ENCODE assay signal across 8 cellular contexts in the genomic region with DNA sequence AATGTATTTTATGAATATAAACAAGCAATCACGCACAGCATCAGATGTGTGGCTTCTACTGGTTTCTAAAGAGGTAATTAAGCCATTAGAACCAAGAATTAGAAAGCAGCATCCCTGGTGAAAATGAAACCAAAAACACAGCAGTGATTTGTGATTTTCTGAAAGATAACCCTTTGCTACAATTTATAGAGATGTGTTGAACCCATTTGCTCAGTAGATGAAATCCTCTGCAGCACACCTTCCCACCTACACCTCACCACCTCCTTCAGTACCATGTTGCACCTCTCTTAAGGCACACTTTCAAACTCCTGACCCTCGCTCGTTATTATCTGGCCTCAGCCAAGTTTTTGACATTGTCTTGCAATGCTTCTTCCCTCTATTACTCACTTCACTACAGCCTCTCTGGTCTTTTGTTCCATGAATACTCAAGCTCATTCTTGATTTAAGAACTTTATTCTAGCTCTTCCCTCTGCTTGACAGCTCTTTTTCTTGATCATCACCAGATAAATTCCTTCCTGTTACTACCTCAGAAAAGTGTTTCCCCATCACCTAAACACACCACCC. TPM values are rescaled to one million over a fixed set of nuclear protein-coding genes. Genes with fewer than 3 reads are reported as not detected.
DNase-seq lines count a peak whose midpoint lies in the region; ATAC-seq and TF ChIP-seq lines count a peak whose summit lies in the region.

No MANE protein-coding gene starts in this region.

- peak; percentile 25 for DNase-seq in CD1c-positive myeloid dendritic cell (ENCODE audit: extremely low spot score)
- DNase-seq in WTC11 (ENCODE audit: low spot score): no peak
- peak; percentile 20 for DNase-seq in medulla oblongata (ENCODE audit: extremely low spot score)
- DNase-seq in prostate gland (ENCODE audit: low spot score): no peak
- no peak for DNase-seq in OCI-M1 (lab: John Stamatoyannopoulos, UW)

- TF ChIP-seq CTCF in WTC11 (IDR thresholded peaks at IDR 0.05) (no peak), prostate gland (IDR thresholded peaks at IDR 0.05) (no peak)

- H3K9me3 Mint-ChIP-seq in WTC11: no peaks in the 10 kb centered on the region

- no peaks in the 10 kb centered on the region for H3K9me3 ChIP-seq in prostate gland

- 0 out of 2 replicates have a peak, but pooled peaks cover 4% of the 10 kb centered on the region for H3K36me3 Mint-ChIP-seq in WTC11

- no peak overlapping the region for H3K4me3 ChIP-seq in prostate gland

- peaks cover 43% of the 10 kb centered on the region for H3K4me1 Mint-ChIP-seq in WTC11

- 63% methylated on average over 3 of the region's 3 CpGs for WGBS in prostate gland

- TF ChIP-seq POLR2A in prostate gland (IDR thresholded peaks at IDR 0.05): no peak

- intact Hi-C loops in prostate gland (cut with DNase I): no loop called here

- POLR2A ChIA-PET in WTC11 (lab: Charles Lee): no interaction called here

- H3K27me3 Mint-ChIP-seq in WTC11 (ENCODE audit: low read depth): no peaks in the 10 kb centered on the region

- H3K36me3 ChIP-seq in prostate gland: no peaks in the 10 kb centered on the region

- H3K27me3 ChIP-seq in prostate gland (replicated peaks; ENCODE audit: insufficient read depth): no peaks in the 10 kb centered on the region

- no peaks in the 10 kb centered on the region for H3K4me1 ChIP-seq in prostate gland (replicated peaks)

- no peak overlapping the region for H3K27ac ChIP-seq in prostate gland

- peak overlapping the region; percentile 19 for H3K27ac Mint-ChIP-seq in WTC11

- no peak overlapping the region for H3K4me3 Mint-ChIP-seq in WTC11

- CTCF ChIA-PET in WTC11 (lab: Charles Lee): interaction anchor here (1.5 kb wide), 2 partner anchors 10 to 88 kb away, joined by 3 to 4 read pairs; no protein-coding TSS in a partner anchor

- ATAC-seq in GM19452 (IDR thresholded peaks at IDR 0.05; ENCODE audit: unreplicated experiment): peak; percentile 37
- ATAC-seq in WTC11: no peak
- no peak for ATAC-seq in GM18873 (IDR thresholded peaks at IDR 0.05; ENCODE audit: low FRiP score, unreplicated experiment)
- no peak for ATAC-seq in HG02981 (IDR thresholded peaks at IDR 0.05; ENCODE audit: unreplicated experiment)

TF ChIP-seq in WTC11, 78 proteins besides CTCF, POLR2A, EP300 and RAD21 (continues in another document):
- no peak for TF ChIP-seq ESRRA (CRISPR knock-in tag; IDR thresholded peaks at IDR 0.05; ENCODE audit: borderline replicate concordance)
- TF ChIP-seq, protein P1, sequence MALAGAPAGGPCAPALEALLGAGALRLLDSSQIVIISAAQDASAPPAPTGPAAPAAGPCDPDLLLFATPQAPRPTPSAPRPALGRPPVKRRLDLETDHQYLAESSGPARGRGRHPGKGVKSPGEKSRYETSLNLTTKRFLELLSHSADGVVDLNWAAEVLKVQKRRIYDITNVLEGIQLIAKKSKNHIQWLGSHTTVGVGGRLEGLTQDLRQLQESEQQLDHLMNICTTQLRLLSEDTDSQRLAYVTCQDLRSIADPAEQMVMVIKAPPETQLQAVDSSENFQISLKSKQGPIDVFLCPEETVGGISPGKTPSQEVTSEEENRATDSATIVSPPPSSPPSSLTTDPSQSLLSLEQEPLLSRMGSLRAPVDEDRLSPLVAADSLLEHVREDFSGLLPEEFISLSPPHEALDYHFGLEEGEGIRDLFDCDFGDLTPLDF (CRISPR knock-in tag; IDR thresholded peaks at IDR 0.05): no peak
- TF ChIP-seq, protein P2, sequence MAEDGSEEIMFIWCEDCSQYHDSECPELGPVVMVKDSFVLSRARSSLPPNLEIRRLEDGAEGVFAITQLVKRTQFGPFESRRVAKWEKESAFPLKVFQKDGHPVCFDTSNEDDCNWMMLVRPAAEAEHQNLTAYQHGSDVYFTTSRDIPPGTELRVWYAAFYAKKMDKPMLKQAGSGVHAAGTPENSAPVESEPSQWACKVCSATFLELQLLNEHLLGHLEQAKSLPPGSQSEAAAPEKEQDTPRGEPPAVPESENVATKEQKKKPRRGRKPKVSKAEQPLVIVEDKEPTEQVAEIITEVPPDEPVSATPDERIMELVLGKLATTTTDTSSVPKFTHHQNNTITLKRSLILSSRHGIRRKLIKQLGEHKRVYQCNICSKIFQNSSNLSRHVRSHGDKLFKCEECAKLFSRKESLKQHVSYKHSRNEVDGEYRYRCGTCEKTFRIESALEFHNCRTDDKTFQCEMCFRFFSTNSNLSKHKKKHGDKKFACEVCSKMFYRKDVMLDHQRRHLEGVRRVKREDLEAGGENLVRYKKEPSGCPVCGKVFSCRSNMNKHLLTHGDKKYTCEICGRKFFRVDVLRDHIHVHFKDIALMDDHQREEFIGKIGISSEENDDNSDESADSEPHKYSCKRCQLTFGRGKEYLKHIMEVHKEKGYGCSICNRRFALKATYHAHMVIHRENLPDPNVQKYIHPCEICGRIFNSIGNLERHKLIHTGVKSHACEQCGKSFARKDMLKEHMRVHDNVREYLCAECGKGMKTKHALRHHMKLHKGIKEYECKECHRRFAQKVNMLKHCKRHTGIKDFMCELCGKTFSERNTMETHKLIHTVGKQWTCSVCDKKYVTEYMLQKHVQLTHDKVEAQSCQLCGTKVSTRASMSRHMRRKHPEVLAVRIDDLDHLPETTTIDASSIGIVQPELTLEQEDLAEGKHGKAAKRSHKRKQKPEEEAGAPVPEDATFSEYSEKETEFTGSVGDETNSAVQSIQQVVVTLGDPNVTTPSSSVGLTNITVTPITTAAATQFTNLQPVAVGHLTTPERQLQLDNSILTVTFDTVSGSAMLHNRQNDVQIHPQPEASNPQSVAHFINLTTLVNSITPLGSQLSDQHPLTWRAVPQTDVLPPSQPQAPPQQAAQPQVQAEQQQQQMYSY (CRISPR knock-in tag; IDR thresholded peaks at IDR 0.05): no peak
- TF ChIP-seq, protein P3, sequence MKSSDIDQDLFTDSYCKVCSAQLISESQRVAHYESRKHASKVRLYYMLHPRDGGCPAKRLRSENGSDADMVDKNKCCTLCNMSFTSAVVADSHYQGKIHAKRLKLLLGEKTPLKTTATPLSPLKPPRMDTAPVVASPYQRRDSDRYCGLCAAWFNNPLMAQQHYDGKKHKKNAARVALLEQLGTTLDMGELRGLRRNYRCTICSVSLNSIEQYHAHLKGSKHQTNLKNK (CRISPR knock-in tag; IDR thresholded peaks at IDR 0.05): no peak
- TF ChIP-seq NFYB (CRISPR knock-in tag; conservative IDR thresholded peaks at IDR 0.05; ENCODE audit: low read depth): no peak
- no peak for TF ChIP-seq NFATC4 (CRISPR knock-in tag; IDR thresholded peaks at IDR 0.05)
- TF ChIP-seq, protein P4, sequence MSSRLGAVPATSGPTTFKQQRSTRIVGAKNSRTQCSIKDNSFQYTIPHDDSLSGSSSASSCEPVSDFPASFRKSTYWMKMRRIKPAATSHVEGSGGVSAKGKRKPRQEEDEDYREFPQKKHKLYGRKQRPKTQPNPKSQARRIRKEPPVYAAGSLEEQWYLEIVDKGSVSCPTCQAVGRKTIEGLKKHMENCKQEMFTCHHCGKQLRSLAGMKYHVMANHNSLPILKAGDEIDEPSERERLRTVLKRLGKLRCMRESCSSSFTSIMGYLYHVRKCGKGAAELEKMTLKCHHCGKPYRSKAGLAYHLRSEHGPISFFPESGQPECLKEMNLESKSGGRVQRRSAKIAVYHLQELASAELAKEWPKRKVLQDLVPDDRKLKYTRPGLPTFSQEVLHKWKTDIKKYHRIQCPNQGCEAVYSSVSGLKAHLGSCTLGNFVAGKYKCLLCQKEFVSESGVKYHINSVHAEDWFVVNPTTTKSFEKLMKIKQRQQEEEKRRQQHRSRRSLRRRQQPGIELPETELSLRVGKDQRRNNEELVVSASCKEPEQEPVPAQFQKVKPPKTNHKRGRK (CRISPR knock-in tag; IDR thresholded peaks at IDR 0.05; ENCODE audit: borderline replicate concordance): no peak
- TF ChIP-seq, protein P5, sequence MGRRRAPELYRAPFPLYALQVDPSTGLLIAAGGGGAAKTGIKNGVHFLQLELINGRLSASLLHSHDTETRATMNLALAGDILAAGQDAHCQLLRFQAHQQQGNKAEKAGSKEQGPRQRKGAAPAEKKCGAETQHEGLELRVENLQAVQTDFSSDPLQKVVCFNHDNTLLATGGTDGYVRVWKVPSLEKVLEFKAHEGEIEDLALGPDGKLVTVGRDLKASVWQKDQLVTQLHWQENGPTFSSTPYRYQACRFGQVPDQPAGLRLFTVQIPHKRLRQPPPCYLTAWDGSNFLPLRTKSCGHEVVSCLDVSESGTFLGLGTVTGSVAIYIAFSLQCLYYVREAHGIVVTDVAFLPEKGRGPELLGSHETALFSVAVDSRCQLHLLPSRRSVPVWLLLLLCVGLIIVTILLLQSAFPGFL (CRISPR knock-in tag; IDR thresholded peaks at IDR 0.05; ENCODE audit: borderline replicate concordance): no peak
- no peak for TF ChIP-seq SP1 (CRISPR knock-in tag; conservative IDR thresholded peaks at IDR 0.05)
- TF ChIP-seq, protein P6, sequence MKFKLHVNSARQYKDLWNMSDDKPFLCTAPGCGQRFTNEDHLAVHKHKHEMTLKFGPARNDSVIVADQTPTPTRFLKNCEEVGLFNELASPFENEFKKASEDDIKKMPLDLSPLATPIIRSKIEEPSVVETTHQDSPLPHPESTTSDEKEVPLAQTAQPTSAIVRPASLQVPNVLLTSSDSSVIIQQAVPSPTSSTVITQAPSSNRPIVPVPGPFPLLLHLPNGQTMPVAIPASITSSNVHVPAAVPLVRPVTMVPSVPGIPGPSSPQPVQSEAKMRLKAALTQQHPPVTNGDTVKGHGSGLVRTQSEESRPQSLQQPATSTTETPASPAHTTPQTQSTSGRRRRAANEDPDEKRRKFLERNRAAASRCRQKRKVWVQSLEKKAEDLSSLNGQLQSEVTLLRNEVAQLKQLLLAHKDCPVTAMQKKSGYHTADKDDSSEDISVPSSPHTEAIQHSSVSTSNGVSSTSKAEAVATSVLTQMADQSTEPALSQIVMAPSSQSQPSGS (CRISPR knock-in tag; IDR thresholded peaks at IDR 0.05; ENCODE audit: borderline replicate concordance, low read depth): no peak
- TF ChIP-seq, protein P7, sequence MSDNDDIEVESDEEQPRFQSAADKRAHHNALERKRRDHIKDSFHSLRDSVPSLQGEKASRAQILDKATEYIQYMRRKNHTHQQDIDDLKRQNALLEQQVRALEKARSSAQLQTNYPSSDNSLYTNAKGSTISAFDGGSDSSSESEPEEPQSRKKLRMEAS (CRISPR knock-in tag; IDR thresholded peaks at IDR 0.05): no peak
- TF ChIP-seq, protein P8, sequence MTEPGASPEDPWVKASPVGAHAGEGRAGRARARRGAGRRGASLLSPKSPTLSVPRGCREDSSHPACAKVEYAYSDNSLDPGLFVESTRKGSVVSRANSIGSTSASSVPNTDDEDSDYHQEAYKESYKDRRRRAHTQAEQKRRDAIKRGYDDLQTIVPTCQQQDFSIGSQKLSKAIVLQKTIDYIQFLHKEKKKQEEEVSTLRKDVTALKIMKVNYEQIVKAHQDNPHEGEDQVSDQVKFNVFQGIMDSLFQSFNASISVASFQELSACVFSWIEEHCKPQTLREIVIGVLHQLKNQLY (CRISPR knock-in tag; IDR thresholded peaks at IDR 0.05): no peak

RNA-seq across cellular contexts. Expression of a gene that starts 38.6 kb away (rescaled TPM):
- total RNA-seq in WTC11 (2021) (55.7 to 60.8 TPM (median 57.2 TPM) in 3 replicates), prostate gland (10 to 100 TPM; 31.6 to 42.6 TPM)

RNA-seq across cellular contexts. Expression of a gene that starts 38.7 kb away (rescaled TPM):
- total RNA-seq in WTC11 (2021) (19.3 to 21.5 TPM (median 20.9 TPM) in 3 replicates), prostate gland (10 to 100 TPM in 1 of 2 donors, 1 to 10 TPM in 1; 9.0 to 10.2 TPM)

RNA-seq across cellular contexts. Expression of a gene that starts 53.4 kb away (rescaled TPM):
- total RNA-seq in WTC11 (2021): 3.9 to 6.1 TPM (median 3.9 TPM) in 3 replicates
- total RNA-seq in prostate gland: 1 to 10 TPM in 1 of 2 donors, not detected in 1; 4.0 TPM

Comparison
In these comparisons a context has a peak if more than half of its experiments do, and no peak if none do; other contexts are left out.
1. DNase-seq: peak in CD1c-positive myeloid dendritic cell (single experiment) and medulla oblongata (single experiment); none in WTC11 (single experiment), prostate gland (single experiment) and OCI-M1 (single experiment).